7 cellular contexts compared by ENCODE assay signal in genomic region chr11:62710001-62710345, GRCh38.
DNase-seq lines count a peak whose midpoint lies in the region; ATAC-seq lines count a peak whose summit lies in the region.

No MANE protein-coding gene starts in this region.

- no peaks in the 10 kb centered on the region for H3K9me3 ChIP-seq in NT2/D1 (ENCODE audit: insufficient read depth, low read length)
- H3K9me3 ChIP-seq in mucosa of stomach (ENCODE audit: control insufficient read depth, low read length) = no peaks in the 10 kb centered on the region

- H3K27ac ChIP-seq in caudate nucleus (ENCODE audit: low read depth, low read length) = peak overlapping the region; percentile 99

- H3K4me3 ChIP-seq in NT2/D1 (ENCODE audit: insufficient read length, low read depth) (peak overlapping the region; percentile 60), mucosa of stomach (ENCODE audit: low read length) (peak overlapping the region; percentile 86)

- ATAC-seq in GM19395 (IDR thresholded peaks at IDR 0.05; ENCODE audit: unreplicated experiment) (peak; percentile 6), GM19397 (IDR thresholded peaks at IDR 0.05; ENCODE audit: unreplicated experiment) (no peak), GM21723 (IDR thresholded peaks at IDR 0.05; ENCODE audit: unreplicated experiment) (no peak)

- DNase-seq in NT2/D1 (ENCODE audit: low read depth, low spot score) (no peak), caudate nucleus (lab: John Stamatoyannopoulos, UW) (peak in 4 of 61 donors; percentile 43 to 73 (median 52)), NOMO-1 treated with dmso at 0.1 percent for 144 hours (lab: John Stamatoyannopoulos, UW; ENCODE audit: unreplicated experiment) (no peak)

- H3K4me1 ChIP-seq in NT2/D1 (ENCODE audit: insufficient read depth, insufficient read length) (peaks cover 27% of the 10 kb centered on the region), mucosa of stomach (ENCODE audit: control insufficient read depth, insufficient read depth, low read length) (peaks cover 62% of the 10 kb centered on the region)

- H3K36me3 ChIP-seq in NT2/D1 (ENCODE audit: insufficient read depth, insufficient read length, low read length) = peaks cover 54% of the 10 kb centered on the region
- peaks cover 11% of the 10 kb centered on the region for H3K36me3 ChIP-seq in mucosa of stomach (ENCODE audit: control insufficient read depth, insufficient read depth, low read length)

- H3K27me3 ChIP-seq in NT2/D1 (ENCODE audit: insufficient read depth, insufficient read length) = no peaks in the 10 kb centered on the region
- H3K27me3 ChIP-seq in mucosa of stomach (ENCODE audit: control insufficient read depth, insufficient read depth, low read length) = no peaks in the 10 kb centered on the region

- H3K9ac ChIP-seq in NT2/D1 (ENCODE audit: insufficient read length, low read depth) (peak overlapping the region; percentile 81), mucosa of stomach (ENCODE audit: low read length) (peak overlapping the region; percentile 92)
